Comparison of ENCODE assay signal across 2 cellular contexts in genomic region chr4:3031357-3032064, GRCh38.
TF ChIP-seq lines count a peak whose summit lies in the region.

No MANE protein-coding gene starts in this region.

TF ChIP-seq in K562, 482 proteins besides CTCF, POLR2A, EP300 and RAD21:
- no peak for TF ChIP-seq HDAC1 (IDR thresholded peaks at IDR 0.05)
- no peak for TF ChIP-seq ZNF263 (CRISPR knock-in tag; IDR thresholded peaks at IDR 0.05; ENCODE audit: borderline replicate concordance)
- no peak for TF ChIP-seq ZNF583 (CRISPR knock-in tag; IDR thresholded peaks at IDR 0.05)
- no peak for TF ChIP-seq GTF2B (IDR thresholded peaks at IDR 0.05; ENCODE audit: extremely low read depth, insufficient read length)
- no peak for TF ChIP-seq FOXP1 (CRISPR knock-in tag; IDR thresholded peaks at IDR 0.05)

TF ChIP-seq in HepG2, 621 proteins besides CTCF, POLR2A, EP300 and RAD21:
- TF ChIP-seq, protein P1, sequence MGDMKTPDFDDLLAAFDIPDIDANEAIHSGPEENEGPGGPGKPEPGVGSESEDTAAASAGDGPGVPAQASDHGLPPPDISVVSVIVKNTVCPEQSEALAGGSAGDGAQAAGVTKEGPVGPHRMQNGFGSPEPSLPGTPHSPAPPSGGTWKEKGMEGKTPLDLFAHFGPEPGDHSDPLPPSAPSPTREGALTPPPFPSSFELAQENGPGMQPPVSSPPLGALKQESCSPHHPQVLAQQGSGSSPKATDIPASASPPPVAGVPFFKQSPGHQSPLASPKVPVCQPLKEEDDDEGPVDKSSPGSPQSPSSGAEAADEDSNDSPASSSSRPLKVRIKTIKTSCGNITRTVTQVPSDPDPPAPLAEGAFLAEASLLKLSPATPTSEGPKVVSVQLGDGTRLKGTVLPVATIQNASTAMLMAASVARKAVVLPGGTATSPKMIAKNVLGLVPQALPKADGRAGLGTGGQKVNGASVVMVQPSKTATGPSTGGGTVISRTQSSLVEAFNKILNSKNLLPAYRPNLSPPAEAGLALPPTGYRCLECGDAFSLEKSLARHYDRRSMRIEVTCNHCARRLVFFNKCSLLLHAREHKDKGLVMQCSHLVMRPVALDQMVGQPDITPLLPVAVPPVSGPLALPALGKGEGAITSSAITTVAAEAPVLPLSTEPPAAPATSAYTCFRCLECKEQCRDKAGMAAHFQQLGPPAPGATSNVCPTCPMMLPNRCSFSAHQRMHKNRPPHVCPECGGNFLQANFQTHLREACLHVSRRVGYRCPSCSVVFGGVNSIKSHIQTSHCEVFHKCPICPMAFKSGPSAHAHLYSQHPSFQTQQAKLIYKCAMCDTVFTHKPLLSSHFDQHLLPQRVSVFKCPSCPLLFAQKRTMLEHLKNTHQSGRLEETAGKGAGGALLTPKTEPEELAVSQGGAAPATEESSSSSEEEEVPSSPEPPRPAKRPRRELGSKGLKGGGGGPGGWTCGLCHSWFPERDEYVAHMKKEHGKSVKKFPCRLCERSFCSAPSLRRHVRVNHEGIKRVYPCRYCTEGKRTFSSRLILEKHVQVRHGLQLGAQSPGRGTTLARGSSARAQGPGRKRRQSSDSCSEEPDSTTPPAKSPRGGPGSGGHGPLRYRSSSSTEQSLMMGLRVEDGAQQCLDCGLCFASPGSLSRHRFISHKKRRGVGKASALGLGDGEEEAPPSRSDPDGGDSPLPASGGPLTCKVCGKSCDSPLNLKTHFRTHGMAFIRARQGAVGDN (CRISPR knock-in tag; IDR thresholded peaks at IDR 0.05): peak; percentile 53
- TF ChIP-seq ZNF768 (CRISPR knock-in tag; IDR thresholded peaks at IDR 0.05) (peak; percentile 12; the same call in 1 of the 2 replicates), KLF12 (CRISPR knock-in tag; IDR thresholded peaks at IDR 0.05; ENCODE audit: borderline replicate concordance) (no peak)
